In genomic region chr22:31250740-31251330, GRCh38 we compare ENCODE assay signal across 1 cellular context.
A peak's percentile ranks its signal among the peaks of the same experiment; 100 is the strongest.
TF ChIP-seq lines count a peak whose summit lies in the region.

No MANE protein-coding gene starts in this region.

TF ChIP-seq in IMR-90, 13 proteins besides CTCF, POLR2A, EP300 and RAD21:
- no peak for TF ChIP-seq CHD1 (IDR thresholded peaks at IDR 0.05; ENCODE audit: low read depth, low read length)
- TF ChIP-seq CEBPB (IDR thresholded peaks at IDR 0.05; ENCODE audit: low read depth, low read length): peak; percentile 79
TF ChIP-seq in IMR-90: peak in this region for 1.
